Comparison of ENCODE assay signal across 8 cellular contexts in genomic region chr3:17195192-17195611, GRCh38.
DNase-seq lines count a peak whose midpoint lies in the region; ATAC-seq, FAIRE-seq and TF ChIP-seq lines count a peak whose summit lies in the region.

No MANE protein-coding gene starts in this region.

- H3K4me1 ChIP-seq in kidney (ENCODE audit: control insufficient read depth in 1 of 2, insufficient read depth in 1 of 2, low read depth in 1 of 2, low read length in 2 of 2) = no peaks in the 10 kb centered on the region

- peaks cover 13% of the 10 kb centered on the region for H3K4me1 Mint-ChIP-seq in stimulated activated naive CD8-positive, alpha-beta T cell treated with anti-CD3 and anti-CD28 coated beads, Interleukin-15, amount 100 ng/mL, for 72 hours

- no peak overlapping the region for H3K4me3 Mint-ChIP-seq in stimulated activated naive CD8-positive, alpha-beta T cell treated with anti-CD3 and anti-CD28 coated beads, Interleukin-15, amount 100 ng/mL, for 72 hours

- H3K27ac Mint-ChIP-seq in stimulated activated naive CD8-positive, alpha-beta T cell treated with anti-CD3 and anti-CD28 coated beads, Interleukin-15, amount 100 ng/mL, for 72 hours = no peak overlapping the region

- DNase-seq in Right ventricle myocardium superior (no peak), Right ventricle myocardium inferior (ENCODE audit: missing footprints) (no peak), NCI-H1417 (lab: John Stamatoyannopoulos, UW) (peak in 2 of 3 experiments; percentile 3 to 48), A172 (ENCODE audit: low spot score) (no peak), kidney (no peak)
- DNase-seq in stimulated activated naive CD8-positive, alpha-beta T cell treated with anti-CD3 and anti-CD28 coated beads, Interleukin-15, amount 100 ng/mL, for 72 hours = peak in 1 of 2 donors; percentile 38

- H3K9ac ChIP-seq in kidney (ENCODE audit: low read length in 2 of 2) = no peak overlapping the region

- intact Hi-C loops in Right ventricle myocardium superior (cut with DNase I) = no loop called here
- intact Hi-C loops in Right ventricle myocardium inferior (cut with DNase I) = no loop called here
- intact Hi-C loops in kidney (cut with DNase I) = no loop called here

- H3K27ac ChIP-seq in cingulate gyrus (ENCODE audit: low read depth, low read length) = peak overlapping the region; percentile 88
- H3K27ac ChIP-seq in kidney (ENCODE audit: low read depth in 2 of 2, low read length in 2 of 2) = no peak overlapping the region

- TF ChIP-seq CTCF in kidney (IDR thresholded peaks at IDR 0.05; ENCODE audit: borderline replicate concordance, extremely low read depth, insufficient read depth) = no peak

- no peaks in the 10 kb centered on the region for H3K36me3 ChIP-seq in kidney (ENCODE audit: control insufficient read depth in 1 of 2, insufficient read depth in 2 of 2, low read length in 2 of 2)

- FAIRE-seq in kidney (lab: Jason Lieb, UNC) = no peak

- H3K27me3 Mint-ChIP-seq in stimulated activated naive CD8-positive, alpha-beta T cell treated with anti-CD3 and anti-CD28 coated beads, Interleukin-15, amount 100 ng/mL, for 72 hours = no peaks in the 10 kb centered on the region

- ATAC-seq in Right ventricle myocardium superior (ENCODE audit: poor library complexity) = peak; percentile 15
- ATAC-seq in Right ventricle myocardium inferior = no peak
- ATAC-seq in HG02571 (IDR thresholded peaks at IDR 0.05; ENCODE audit: unreplicated experiment) = peak; percentile 89
- peak; percentile 99 for ATAC-seq in stimulated activated naive CD8-positive, alpha-beta T cell treated with anti-CD3 and anti-CD28 coated beads, Interleukin-15, amount 100 ng/mL, for 72 hours

- no peaks in the 10 kb centered on the region for H3K9me3 ChIP-seq in kidney (ENCODE audit: control insufficient read depth in 1 of 2, low read length in 2 of 2)

- no peak overlapping the region for H3K4me3 ChIP-seq in kidney (ENCODE audit: low read length in 2 of 2)

- no peaks in the 10 kb centered on the region for H3K9me3 Mint-ChIP-seq in stimulated activated naive CD8-positive, alpha-beta T cell treated with anti-CD3 and anti-CD28 coated beads, Interleukin-15, amount 100 ng/mL, for 72 hours

Comparison
In these comparisons a context has a peak if more than half of its experiments do, and no peak if none do; other contexts are left out.
1. DNase-seq: peak in NCI-H1417 (2 of 3); none in Right ventricle myocardium superior (single experiment), Right ventricle myocardium inferior (single experiment), A172 (single experiment) and kidney (single experiment).